Comparison of ENCODE assay signal across 9 cellular contexts in genomic region chr7:43838201-43838659, GRCh38. TPM values are rescaled to one million over a fixed set of nuclear protein-coding genes. Genes with fewer than 3 reads are reported as not detected.
DNase-seq lines count a peak whose midpoint lies in the region; ATAC-seq and TF ChIP-seq lines count a peak whose summit lies in the region.
"Had no signal": no experiment of that assay in that cellular context is flagged by ENCODE, and none has a peak within 500 bp of the region (broad histone marks: within the 10 kb centered on the region; RNA-seq: fewer than 3 reads in every experiment).

No MANE protein-coding gene starts in this region.

- POLR2A ChIA-PET in naive thymus-derived CD8-positive, alpha-beta T cell (lab: Charles Lee): interaction anchor here (0.5 to 1.6 kb wide), 6 partner anchors 8 to 1005 kb away, joined by 3 to 11 read pairs (median 4); partner anchors contain the start of genes COA1 and STK17A

- H3K9ac ChIP-seq in HUES48 (ENCODE audit: low read depth, low read length): no peak overlapping the region

- H3K27me3 ChIP-seq in ACC112 (ENCODE audit: insufficient read depth, low read length) (no peaks in the 10 kb centered on the region), HUES48 (ENCODE audit: control insufficient read depth, insufficient read depth, low read length) (no peaks in the 10 kb centered on the region)

- H3K4me3 ChIP-seq in ACC112 (ENCODE audit: low read depth, low read length) (no peak overlapping the region), HUES48 (ENCODE audit: low read depth, low read length) (0 out of 2 replicates have a peak overlapping the region, but pooled peaks have one; percentile 27), choroid plexus epithelial cell (ENCODE audit: low read depth, low read length) (peak overlapping the region; percentile 52)

- peak overlapping the region in 2 of 10 donors; percentile 71 to 72 for H3K4me3 Mint-ChIP-seq in naive thymus-derived CD8-positive, alpha-beta T cell
- H3K4me3 Mint-ChIP-seq in activated naive CD8-positive, alpha-beta T cell treated with anti-CD3 and anti-CD28 coated beads, Interleukin-2, amount 50 U/mL, for 24 hours: no peak overlapping the region

- H3K9me3 Mint-ChIP-seq in naive thymus-derived CD8-positive, alpha-beta T cell: peaks cover 0 to 5% (median 0%) of the 10 kb centered on the region in 9 donors
- H3K9me3 Mint-ChIP-seq in activated naive CD8-positive, alpha-beta T cell treated with anti-CD3 and anti-CD28 coated beads, Interleukin-2, amount 50 U/mL, for 24 hours: peaks cover 7% of the 10 kb centered on the region
- H3K9me3 Mint-ChIP-seq: activated naive CD4-positive, alpha-beta T cell treated with anti-CD3 and anti-CD28 coated beads, Interleukin-2, amount 10 ng/mL, durations not matched to agents 7 days and 5 days had no signal

- H3K4me1 ChIP-seq in ACC112 (ENCODE audit: control insufficient read depth, insufficient read depth, low read length, unreplicated experiment) (no peaks in the 10 kb centered on the region), HUES48 (ENCODE audit: control insufficient read depth, insufficient read depth, low read length) (peaks cover 4% of the 10 kb centered on the region)

- H3K4me1 Mint-ChIP-seq in naive thymus-derived CD8-positive, alpha-beta T cell: peaks cover 5 to 26% (median 16%) of the 10 kb centered on the region in 4 donors
- H3K4me1 Mint-ChIP-seq in activated naive CD8-positive, alpha-beta T cell treated with anti-CD3 and anti-CD28 coated beads, Interleukin-2, amount 50 U/mL, for 24 hours: peaks cover 28% of the 10 kb centered on the region

- peaks cover 7% of the 10 kb centered on the region; the same call in 1 of the 2 replicates for H3K36me3 ChIP-seq in ACC112 (ENCODE audit: insufficient read depth, low read length)
- peaks cover 7% of the 10 kb centered on the region for H3K36me3 ChIP-seq in HUES48 (ENCODE audit: control insufficient read depth, insufficient read depth, low read length)

- peaks cover 0 to 4% (median under 1%) of the 10 kb centered on the region in 5 donors for H3K27me3 Mint-ChIP-seq in naive thymus-derived CD8-positive, alpha-beta T cell
- H3K27me3 Mint-ChIP-seq in activated naive CD8-positive, alpha-beta T cell treated with anti-CD3 and anti-CD28 coated beads, Interleukin-2, amount 50 U/mL, for 24 hours: peaks cover 5% of the 10 kb centered on the region

- H3K27ac ChIP-seq in ACC112 (ENCODE audit: low read depth, low read length) (no peak overlapping the region), HUES48 (ENCODE audit: low read depth, low read length) (no peak overlapping the region)

- TF ChIP-seq CTCF in choroid plexus epithelial cell (conservative IDR thresholded peaks at IDR 0.05; ENCODE audit: low read depth, low read length): no peak

- ATAC-seq in naive thymus-derived CD8-positive, alpha-beta T cell: no peak
- ATAC-seq in activated naive CD8-positive, alpha-beta T cell treated with anti-CD3 and anti-CD28 coated beads, Interleukin-2, amount 50 U/mL, for 24 hours: no peak

- no peaks in the 10 kb centered on the region for H3K9me3 ChIP-seq in HUES48 (ENCODE audit: control insufficient read depth, insufficient read depth, low read length)

- peak overlapping the region in 7 of 10 donors; percentile 18 to 79 (median 63) for H3K27ac Mint-ChIP-seq in naive thymus-derived CD8-positive, alpha-beta T cell
- H3K27ac Mint-ChIP-seq in activated naive CD8-positive, alpha-beta T cell treated with anti-CD3 and anti-CD28 coated beads, Interleukin-2, amount 50 U/mL, for 24 hours: no peak overlapping the region
- H3K27ac Mint-ChIP-seq: activated naive CD4-positive, alpha-beta T cell treated with anti-CD3 and anti-CD28 coated beads, Interleukin-2, amount 10 ng/mL, durations not matched to agents 7 days and 5 days had no signal

- H3K79me2 ChIP-seq in ACC112 (ENCODE audit: control insufficient read depth, insufficient read depth, low read length, unreplicated experiment): no peaks in the 10 kb centered on the region

- DNase-seq in choroid plexus epithelial cell (ENCODE audit: low read depth) (no peak), NCI-H2196 treated with DMSO at 0.1 percent for 48 hours (lab: John Stamatoyannopoulos, UW; ENCODE audit: unreplicated experiment) (no peak), GDM1 (lab: John Stamatoyannopoulos, UW) (no peak), putamen (ENCODE audit: low spot score) (no peak)
- DNase-seq in naive thymus-derived CD8-positive, alpha-beta T cell: no peak
- no peak for DNase-seq in activated naive CD8-positive, alpha-beta T cell treated with anti-CD3 and anti-CD28 coated beads, Interleukin-2, amount 50 U/mL, for 24 hours

- peaks cover 0 to 2% (median 0%) of the 10 kb centered on the region in 3 donors for H3K36me3 Mint-ChIP-seq in naive thymus-derived CD8-positive, alpha-beta T cell
- peaks cover 7% of the 10 kb centered on the region for H3K36me3 Mint-ChIP-seq in activated naive CD8-positive, alpha-beta T cell treated with anti-CD3 and anti-CD28 coated beads, Interleukin-2, amount 50 U/mL, for 24 hours (ENCODE audit: low read depth)
- H3K36me3 Mint-ChIP-seq: activated naive CD4-positive, alpha-beta T cell treated with anti-CD3 and anti-CD28 coated beads, Interleukin-2, amount 10 ng/mL, durations not matched to agents 7 days and 5 days had no signal

- H2AFZ ChIP-seq in ACC112 (ENCODE audit: low read length, unreplicated experiment): peak overlapping the region; percentile 58

RNA-seq across cellular contexts. Expression of gene MRPS24, which starts 31.1 kb away (rescaled TPM):
- total RNA-seq in naive thymus-derived CD8-positive, alpha-beta T cell: 10 to 100 TPM; 58.0 to 64.6 TPM
- polyA plus RNA-seq in naive thymus-derived CD8-positive, alpha-beta T cell: 100 to 1,000 TPM; 133 to 152 (median 142) TPM
